In genomic region chr11:15123849-15124248, GRCh38 we compare ENCODE assay signal across 17 cellular contexts. TPM values are rescaled to one million over a fixed set of nuclear protein-coding genes. Genes with fewer than 3 reads are reported as not detected.
DNase-seq lines count a peak whose midpoint lies in the region; ATAC-seq and TF ChIP-seq lines count a peak whose summit lies in the region.
"Had no signal": no experiment of that assay in that cellular context is flagged by ENCODE, and none has a peak within 500 bp of the region (broad histone marks: within the 10 kb centered on the region; RNA-seq: fewer than 3 reads in every experiment).

No MANE protein-coding gene starts in this region.

- DNase-seq in BJ (ENCODE audit: low read depth) (peak; percentile 40), NCI-H446 (lab: John Stamatoyannopoulos, UW) (peak; percentile 3 to 25), epithelial cell of prostate (ENCODE audit: low read depth, low spot score) (peak; percentile 58), SK-N-DZ (ENCODE audit: low spot score) (no peak), cerebellar cortex (ENCODE audit: low spot score) (no peak)
- no peak for DNase-seq in activated naive CD4-positive, alpha-beta T cell treated with Interleukin-2 at 50 U/mL for 16 hours
- no peak for DNase-seq in stimulated activated naive CD8-positive, alpha-beta T cell treated with anti-CD3 and anti-CD28 coated beads, Interleukin-15, amount 100 ng/mL, for 72 hours
- DNase-seq: activated CD4-positive, alpha-beta T cell treated with anti-CD3 and anti-CD28 coated beads for 48 hours; COR-L47; KBM-7; NCI-H1694; NCI-H82 had no signal

- TF ChIP-seq CTCF in BJ (IDR thresholded peaks at IDR 0.05; ENCODE audit: insufficient read depth, low read depth, low read length) = no peak

- peaks cover 32% of the 10 kb centered on the region for H3K27me3 Mint-ChIP-seq in stimulated activated naive CD8-positive, alpha-beta T cell treated with anti-CD3 and anti-CD28 coated beads, Interleukin-15, amount 100 ng/mL, for 72 hours

- no peak overlapping the region for H3K27ac Mint-ChIP-seq in stimulated activated naive CD8-positive, alpha-beta T cell treated with anti-CD3 and anti-CD28 coated beads, Interleukin-15, amount 100 ng/mL, for 72 hours
- H3K27ac Mint-ChIP-seq: activated T-helper 17 cell treated with anti-CD3 and anti-CD28 coated beads, Interleukin-2, amount 50 U/mL, for 72 hours; nephron had no signal

- ATAC-seq in stimulated activated naive CD8-positive, alpha-beta T cell treated with anti-CD3 and anti-CD28 coated beads, Interleukin-15, amount 100 ng/mL, for 72 hours = no peak
- ATAC-seq: activated T-helper 17 cell treated with anti-CD3 and anti-CD28 coated beads, Interleukin-2, amount 50 U/mL, for 72 hours had no signal

- peaks cover 8% of the 10 kb centered on the region for H3K4me1 Mint-ChIP-seq in stimulated activated naive CD8-positive, alpha-beta T cell treated with anti-CD3 and anti-CD28 coated beads, Interleukin-15, amount 100 ng/mL, for 72 hours
- H3K4me1 Mint-ChIP-seq: activated T-helper 17 cell treated with anti-CD3 and anti-CD28 coated beads, Interleukin-2, amount 50 U/mL, for 72 hours; nephron had no signal

- peaks cover 10% of the 10 kb centered on the region for H3K4me1 ChIP-seq in mesodermal cell (ENCODE audit: control insufficient read depth, insufficient read depth, low read length, poor library complexity, severe bottlenecking)

- no peaks in the 10 kb centered on the region for H3K9me3 ChIP-seq in mesodermal cell (ENCODE audit: control insufficient read depth, low read length)

- no CpG with 5 or more reads among the region's 1 CpG for WGBS in mesodermal cell (ENCODE audit: insufficient coverage in 2 of 2), 2 experiments

- H3K9me3 Mint-ChIP-seq in stimulated activated naive CD8-positive, alpha-beta T cell treated with anti-CD3 and anti-CD28 coated beads, Interleukin-15, amount 100 ng/mL, for 72 hours = no peaks in the 10 kb centered on the region
- H3K9me3 Mint-ChIP-seq: activated T-helper 17 cell treated with anti-CD3 and anti-CD28 coated beads, Interleukin-2, amount 50 U/mL, for 72 hours; nephron had no signal

- H3K4me3 ChIP-seq in BJ (ENCODE audit: low read depth, low read length) = no peak overlapping the region
- H3K4me3 ChIP-seq in mesodermal cell (ENCODE audit: extremely low read depth, insufficient read depth, low read length, poor library complexity, severe bottlenecking) = no peak overlapping the region
- H3K4me3 ChIP-seq: cardiac muscle cell, skin epidermis had no signal

- CTCF ChIA-PET in BJ (lab: Yijun Ruan, JAX) = interaction anchor here (0.9 to 1.4 kb wide), 3 partner anchors 10 to 35 kb away, joined by 3 to 5 read pairs (median 3); no protein-coding TSS in a partner anchor

- H3K36me3 ChIP-seq in BJ (ENCODE audit: control insufficient read depth, insufficient read depth, low read length) = no peaks in the 10 kb centered on the region
- no peaks in the 10 kb centered on the region for H3K36me3 ChIP-seq in mesodermal cell (ENCODE audit: control insufficient read depth, insufficient read depth, low read length)
- H3K36me3 ChIP-seq: cardiac muscle cell had no signal

- H3K27ac ChIP-seq in epithelial cell of prostate (peak overlapping the region; percentile 45), mesodermal cell (ENCODE audit: low read depth, low read length, severe bottlenecking) (peak overlapping the region; percentile 47)
- H3K27ac ChIP-seq: cardiac muscle cell, skin epidermis had no signal

- no peaks in the 10 kb centered on the region for H3K27me3 ChIP-seq in BJ (ENCODE audit: control insufficient read depth, insufficient read depth, low read length)
- H3K27me3 ChIP-seq: cardiac muscle cell had no signal

- POLR2A ChIA-PET in BJ (lab: Charles Lee) = no interaction called here

- no peak overlapping the region for H3K4me3 Mint-ChIP-seq in stimulated activated naive CD8-positive, alpha-beta T cell treated with anti-CD3 and anti-CD28 coated beads, Interleukin-15, amount 100 ng/mL, for 72 hours
- H3K4me3 Mint-ChIP-seq: activated T-helper 17 cell treated with anti-CD3 and anti-CD28 coated beads, Interleukin-2, amount 50 U/mL, for 72 hours; nephron had no signal

RNA-seq across cellular contexts. Expression of gene INSC, which starts 9.1 kb away (rescaled TPM):
- 0.10 TPM in 1 of 2 replicates, not detected in the other for polyA plus RNA-seq in BJ (2011; rRNA removed)
- 0.19 and 0.46 TPM in 2 replicates for polyA minus RNA-seq in BJ (2011; rRNA and poly(A)+ RNA removed)
- polyA plus RNA-seq in mesodermal cell (2013, experiment 1 of 2) = 1.6 TPM
- 2.1 TPM for polyA plus RNA-seq in mesodermal cell (2013, experiment 2 of 2)
- not detected in 2 replicates for polyA plus RNA-seq in SK-N-DZ (2014; cell fraction: cytosol; rRNA removed)
- polyA plus RNA-seq in SK-N-DZ (2014; cell fraction: nucleus; rRNA removed) = not detected in 2 replicates
- polyA plus RNA-seq: cardiac muscle cell had no signal

RNA-seq across cellular contexts. Expression of gene CALCB, which starts 50.5 kb away (rescaled TPM):
- not detected in 2 replicates for polyA plus RNA-seq in BJ (2011; rRNA removed)
- not detected in 2 replicates for polyA minus RNA-seq in BJ (2011; rRNA and poly(A)+ RNA removed)
- polyA plus RNA-seq in mesodermal cell (2013, experiment 1 of 2) = 4.4 TPM
- 2.6 TPM for polyA plus RNA-seq in mesodermal cell (2013, experiment 2 of 2)
- 0.86 and 1.0 TPM in 2 replicates for polyA plus RNA-seq in SK-N-DZ (2014; cell fraction: cytosol; rRNA removed)
- 0.45 TPM in 1 of 2 replicates, not detected in the other for polyA plus RNA-seq in SK-N-DZ (2014; cell fraction: nucleus; rRNA removed)

Comparison
In these comparisons a context has a peak if more than half of its experiments do, and no peak if none do; other contexts are left out.
1. DNase-seq: peak in BJ (single experiment), NCI-H446 (2 of 2) and epithelial cell of prostate (single experiment); none in SK-N-DZ (single experiment), cerebellar cortex (single experiment), activated naive CD4-positive, alpha-beta T cell treated with Interleukin-2 at 50 U/mL for 16 hours (single experiment) and stimulated activated naive CD8-positive, alpha-beta T cell treated with anti-CD3 and anti-CD28 coated beads, Interleukin-15, amount 100 ng/mL, for 72 hours (0 of 2).